In genomic region chrX:32408389-32408788, GRCh38 we compare ENCODE assay signal across 8 cellular contexts.
DNase-seq lines count a peak whose midpoint lies in the region; ATAC-seq and TF ChIP-seq lines count a peak whose summit lies in the region.

No MANE protein-coding gene starts in this region.

- no peak overlapping the region for H3K4me3 Mint-ChIP-seq in chondrocyte (ENCODE audit: unreplicated experiment)

- H4K20me1 ChIP-seq in osteoblast (ENCODE audit: insufficient read depth, low read length) = no peaks in the 10 kb centered on the region

- no peak overlapping the region for H3K4me2 ChIP-seq in osteoblast (ENCODE audit: insufficient read depth, low read length)

- H3K27me3 ChIP-seq in BE2C = no peaks in the 10 kb centered on the region
- H3K27me3 ChIP-seq in osteoblast (ENCODE audit: insufficient read depth, low read length) = no peaks in the 10 kb centered on the region

- H3K4me1 ChIP-seq in BE2C (no peaks in the 10 kb centered on the region), osteoblast (ENCODE audit: insufficient read depth, low read length) (no peaks in the 10 kb centered on the region)

- H3K79me2 ChIP-seq in osteoblast (ENCODE audit: insufficient read depth, low read length) = no peaks in the 10 kb centered on the region

- H3K27ac ChIP-seq in coronary artery (no peak overlapping the region), osteoblast (ENCODE audit: low read depth, low read length) (no peak overlapping the region)

- H3K9me3 ChIP-seq in BE2C = no peaks in the 10 kb centered on the region
- H3K9me3 ChIP-seq in osteoblast (ENCODE audit: low read depth, low read length) = no peaks in the 10 kb centered on the region

- no peaks in the 10 kb centered on the region for H3K27me3 Mint-ChIP-seq in chondrocyte (ENCODE audit: low read depth)

- no peaks in the 10 kb centered on the region for H3K36me3 Mint-ChIP-seq in chondrocyte (ENCODE audit: low read depth)

- no peak overlapping the region for H2AFZ ChIP-seq in osteoblast (ENCODE audit: low read length)

- H3K4me3 ChIP-seq in BE2C (ENCODE audit: low read depth, low read length) (no peak overlapping the region), coronary artery (no peak overlapping the region), osteoblast (ENCODE audit: insufficient read depth, low read length) (no peak overlapping the region)

- no peak overlapping the region for H3K27ac Mint-ChIP-seq in chondrocyte (ENCODE audit: unreplicated experiment)

- peak; percentile 76 for ATAC-seq in GM18909 (IDR thresholded peaks at IDR 0.05; ENCODE audit: poor library complexity, unreplicated experiment)
- ATAC-seq in GM21423 (IDR thresholded peaks at IDR 0.05; ENCODE audit: unreplicated experiment) = no peak

- H3K4me1 Mint-ChIP-seq in chondrocyte (ENCODE audit: low read depth) = peaks cover under 1% of the 10 kb centered on the region

- H3K36me3 ChIP-seq in BE2C (no peaks in the 10 kb centered on the region), osteoblast (ENCODE audit: insufficient read depth, low read length) (no peaks in the 10 kb centered on the region)

- DNase-seq in BE2C (peak; percentile 0), MV-4-11 (lab: John Stamatoyannopoulos, UW) (peak; percentile 0), chondrocyte (ENCODE audit: low spot score) (no peak), coronary artery (ENCODE audit: low spot score) (no peak), mucosa of gallbladder (ENCODE audit: low spot score) (no peak), osteoblast (ENCODE audit: insufficient read length, low spot score, missing footprints) (no peak)

- H3K9me3 Mint-ChIP-seq in chondrocyte (ENCODE audit: low read depth) = peaks cover 9% of the 10 kb centered on the region

- TF ChIP-seq CTCF in BE2C (IDR thresholded peaks at IDR 0.05; ENCODE audit: low read depth, low read length) = no peak
- TF ChIP-seq CTCF in chondrocyte (IDR thresholded peaks at IDR 0.05) = peak; percentile 71
- TF ChIP-seq CTCF in coronary artery (IDR thresholded peaks at IDR 0.05) = no peak
- no peak for TF ChIP-seq CTCF in osteoblast (IDR thresholded peaks at IDR 0.05; ENCODE audit: extremely low read depth, low read depth, low read length)

Comparison
In these comparisons a context has a peak if more than half of its experiments do, and no peak if none do; other contexts are left out.
1. DNase-seq: peak in BE2C (single experiment) and MV-4-11 (single experiment); none in chondrocyte (single experiment), coronary artery (single experiment), mucosa of gallbladder (single experiment) and osteoblast (single experiment).